ENCODE assay signal across 9 cellular contexts in the genomic region with DNA sequence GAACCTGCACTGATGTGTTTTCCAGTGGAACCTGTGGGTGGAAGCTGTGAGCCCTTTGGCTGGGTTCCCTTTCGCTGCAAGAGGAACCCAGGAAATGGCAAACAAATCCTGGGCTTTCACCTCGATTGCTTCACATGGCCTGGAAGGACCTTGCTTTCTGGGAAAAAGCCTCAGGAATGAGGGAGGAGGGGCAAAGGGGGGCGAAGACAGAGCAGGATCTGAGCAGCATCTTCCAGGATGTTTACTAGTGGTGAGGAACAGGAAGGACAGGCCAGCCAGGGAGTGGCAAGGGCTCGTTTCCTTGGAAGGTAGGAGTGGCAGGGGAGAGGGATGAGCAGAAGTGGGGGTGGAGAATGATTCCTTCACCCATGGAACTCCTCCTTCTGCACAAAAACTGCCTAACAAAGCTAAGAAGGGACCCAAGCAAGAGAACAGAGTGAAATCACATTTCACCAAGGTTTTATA. TPM values are rescaled to one million over a fixed set of nuclear protein-coding genes. Genes with fewer than 3 reads are reported as not detected.
A peak's percentile ranks its signal among the peaks of the same experiment; 100 is the strongest.
DNase-seq lines count a peak whose midpoint lies in the region; ATAC-seq and TF ChIP-seq lines count a peak whose summit lies in the region.
"Had no signal": no experiment of that assay in that cellular context is flagged by ENCODE, and none has a peak within 500 bp of the region (broad histone marks: within the 10 kb centered on the region; RNA-seq: fewer than 3 reads in every experiment).

No MANE protein-coding gene starts in this region.

- H3K4me3 Mint-ChIP-seq in natural killer cell: no peak overlapping the region
- no peak overlapping the region for H3K4me3 Mint-ChIP-seq in activated T-helper 17 cell treated with anti-CD3 and anti-CD28 coated beads, Interleukin-2, amount 50 U/mL, for 72 hours

- H3K9me3 Mint-ChIP-seq in natural killer cell: no peaks in the 10 kb centered on the region
- peaks cover 5% of the 10 kb centered on the region for H3K9me3 Mint-ChIP-seq in activated T-helper 17 cell treated with anti-CD3 and anti-CD28 coated beads, Interleukin-2, amount 50 U/mL, for 72 hours

- H3K27me3 Mint-ChIP-seq in natural killer cell (ENCODE audit: low read depth in 2 of 2): peaks cover 9 to 11% of the 10 kb centered on the region in 2 donors
- peaks cover 36% of the 10 kb centered on the region for H3K27me3 Mint-ChIP-seq in activated T-helper 17 cell treated with anti-CD3 and anti-CD28 coated beads, Interleukin-2, amount 50 U/mL, for 72 hours

- no peak; the same call in 1 of the 2 replicates for TF ChIP-seq CTCF in C4-2B (conservative IDR thresholded peaks at IDR 0.05)
- no peak; the same call in 1 of the 2 replicates for TF ChIP-seq CTCF in PC-3 (conservative IDR thresholded peaks at IDR 0.05; ENCODE audit: low read depth, low read length)
- no peak for TF ChIP-seq CTCF in omental fat pad (IDR thresholded peaks at IDR 0.05)
- no peak for TF ChIP-seq CTCF in natural killer cell (IDR thresholded peaks at IDR 0.05)

- CTCF ChIA-PET in PC-3 (lab: Charles Lee): no interaction called here

- H3K9ac ChIP-seq in PC-3 (ENCODE audit: low read length): no peak overlapping the region

- peak overlapping the region; percentile 10; the same call in 1 of the 2 replicates for H3K4me3 ChIP-seq in PC-3 (ENCODE audit: low read length)

- BruUV-seq in PC-3 (replicated peaks; lab: Mats Ljungman, UMichigan): no TSS peak

- ATAC-seq in PC-3 (peak; percentile 98), omental fat pad (ENCODE audit: low FRiP score) (peak; percentile 84), natural killer cell (no peak)
- ATAC-seq in activated T-helper 17 cell treated with anti-CD3 and anti-CD28 coated beads, Interleukin-2, amount 50 U/mL, for 72 hours (replicated peaks): no peak

- POLR2A ChIA-PET in PC-3 (lab: Charles Lee; ENCODE audit: unreplicated experiment): no interaction called here

- peaks cover 3% of the 10 kb centered on the region for H3K79me2 ChIP-seq in PC-3 (ENCODE audit: low read length)

- H4K20me1 ChIP-seq in PC-3 (ENCODE audit: low read length): no peaks in the 10 kb centered on the region

- no peaks in the 10 kb centered on the region for H3K36me3 ChIP-seq in PC-3 (ENCODE audit: low read depth, low read length)

- H3K4me2 ChIP-seq in PC-3 (ENCODE audit: low read length): peak overlapping the region; percentile 57

- peaks cover 20% of the 10 kb centered on the region for H3K4me1 ChIP-seq in PC-3 (ENCODE audit: insufficient read depth, low read length)

- H3K27me3 ChIP-seq in PC-3 (ENCODE audit: low read length): no peaks in the 10 kb centered on the region

- DNase-seq in PC-3 (peak; percentile 86), fibroblast of gingiva (ENCODE audit: low read depth) (peak; percentile 92), omental fat pad (ENCODE audit: low spot score) (peak; percentile 23), natural killer cell (no peak), LoVo (ENCODE audit: low spot score) (no peak), activated T-cell treated with anti-CD3 and anti-CD28 coated beads for 4 hours (no peak)
- DNase-seq: DMS 273 treated with DMSO at 0.1 percent for 48 hours had no signal

- H3K27ac ChIP-seq in C4-2B (peak overlapping the region; percentile 80), PC-3 (ENCODE audit: low read length) (peak overlapping the region; percentile 22)

- H3F3A ChIP-seq in PC-3 (ENCODE audit: low read length, unreplicated experiment): no peaks in the 10 kb centered on the region

- no peaks in the 10 kb centered on the region for H3K36me3 Mint-ChIP-seq in natural killer cell
- no peaks in the 10 kb centered on the region for H3K36me3 Mint-ChIP-seq in activated T-helper 17 cell treated with anti-CD3 and anti-CD28 coated beads, Interleukin-2, amount 50 U/mL, for 72 hours (ENCODE audit: low read depth)

- H3K27ac Mint-ChIP-seq in natural killer cell: no peak overlapping the region
- no peak overlapping the region for H3K27ac Mint-ChIP-seq in activated T-helper 17 cell treated with anti-CD3 and anti-CD28 coated beads, Interleukin-2, amount 50 U/mL, for 72 hours

- intact Hi-C loops in PC-3 (cut with micrococcal nuclease): no loop called here
- intact Hi-C loops in natural killer cell (cut with micrococcal nuclease): no loop called here

- H3K4me1 Mint-ChIP-seq in natural killer cell: peaks cover 2 to 4% of the 10 kb centered on the region in 2 donors
- peaks cover 2% of the 10 kb centered on the region for H3K4me1 Mint-ChIP-seq in activated T-helper 17 cell treated with anti-CD3 and anti-CD28 coated beads, Interleukin-2, amount 50 U/mL, for 72 hours

- no peaks in the 10 kb centered on the region for H3K9me2 ChIP-seq in PC-3 (replicated peaks; ENCODE audit: low read length)

- no peaks in the 10 kb centered on the region for H3K9me3 ChIP-seq in PC-3 (ENCODE audit: low read length)

- H2AFZ ChIP-seq in PC-3 (ENCODE audit: low read length): peak overlapping the region; percentile 37

RNA-seq across cellular contexts. Expression of a gene that starts 5.9 kb away (rescaled TPM):
- total RNA-seq in PC-3 (2014; rRNA removed) (9.6 and 10.8 TPM in 2 replicates), omental fat pad (10 to 100 TPM in 3 of 4 donors, 1 to 10 TPM in 1; 5.8 to 28.5 (median 18.7) TPM), natural killer cell (1 to 10 TPM in 1 of 3 donors, under 1 TPM in 2; 0.26 to 2.2 (median 0.79) TPM)
- total RNA-seq in activated T-helper 17 cell treated with anti-CD3 and anti-CD28 coated beads, Interleukin-2, amount 50 U/mL, for 72 hours: not detected

RNA-seq across cellular contexts. Expression of a gene that starts 26.1 kb away (rescaled TPM):
- total RNA-seq in PC-3 (2014; rRNA removed): 41.4 and 48.1 TPM in 2 replicates
- 10 to 100 TPM; 14.2 to 26.2 (median 15.7) TPM for total RNA-seq in omental fat pad
- 10 to 100 TPM in 1 of 3 donors, 1 to 10 TPM in 2; 5.0 to 10.4 (median 7.8) TPM for total RNA-seq in natural killer cell
- total RNA-seq in activated T-helper 17 cell treated with anti-CD3 and anti-CD28 coated beads, Interleukin-2, amount 50 U/mL, for 72 hours: 10 to 100 TPM; 11.9 to 16.7 TPM

Comparison
In these comparisons a context has a peak if more than half of its experiments do, and no peak if none do; other contexts are left out.
1. ATAC-seq: peak in PC-3 (single experiment) and omental fat pad (single experiment); none in natural killer cell (0 of 3) and activated T-helper 17 cell treated with anti-CD3 and anti-CD28 coated beads, Interleukin-2, amount 50 U/mL, for 72 hours (single experiment).
2. DNase-seq: peak in PC-3 (single experiment), fibroblast of gingiva (single experiment) and omental fat pad (single experiment); none in natural killer cell (single experiment), LoVo (single experiment) and activated T-cell treated with anti-CD3 and anti-CD28 coated beads for 4 hours (single experiment).